1 cellular context compared by ENCODE assay signal in the genomic region with DNA sequence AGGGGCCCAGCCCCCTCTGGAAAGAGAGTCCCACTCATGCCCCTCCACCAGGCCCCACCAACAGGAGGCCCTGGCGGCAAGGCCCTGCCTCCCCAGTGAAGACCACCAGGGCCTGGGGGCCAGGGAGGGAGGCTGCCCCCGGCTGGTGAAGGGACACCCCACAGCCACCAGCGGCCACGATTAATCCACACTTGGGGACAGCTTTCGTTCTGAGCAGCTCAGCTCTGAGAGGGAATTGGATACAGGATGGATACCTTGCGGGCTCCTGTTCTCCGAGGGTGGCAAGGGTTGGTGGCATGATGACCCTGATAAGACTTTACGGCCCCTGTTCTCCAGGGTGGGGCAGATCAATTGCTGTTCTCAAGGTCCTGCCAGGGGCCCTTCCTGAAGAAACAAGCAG.
TF ChIP-seq lines count a peak whose summit lies in the region.

No MANE protein-coding gene starts in this region.

TF ChIP-seq in HepG2, 621 proteins besides CTCF, POLR2A, EP300 and RAD21:
- TF ChIP-seq NKX3-1 (CRISPR knock-in tag; IDR thresholded peaks at IDR 0.05) (no peak), ZNF687 (CRISPR knock-in tag; IDR thresholded peaks at IDR 0.05) (0 out of 2 replicates have a peak, but pooled peaks have one; percentile 7)
